In genomic region chr12:74537707-74538385, GRCh38 we compare ENCODE assay signal across 8 cellular contexts. TPM values are rescaled to one million over a fixed set of nuclear protein-coding genes. Genes with fewer than 3 reads are reported as not detected.
A peak's percentile ranks its signal among the peaks of the same experiment; 100 is the strongest.
DNase-seq lines count a peak whose midpoint lies in the region; ATAC-seq and TF ChIP-seq lines count a peak whose summit lies in the region.

Gene ATXN7L3B, plus strand, starts transcription at chr12:74537835. Its CDS starts 278 bp downstream, at chr12:74538113.

- H3K4me3 ChIP-seq in left ventricle myocardium inferior (peak within 1 kb of the TSS; percentile 74), prostate gland (peak within 1 kb of the TSS; percentile 72 to 81), urinary bladder (ENCODE audit: low read depth, low read length) (peak within 1 kb of the TSS; percentile 80)

- in situ Hi-C loops in GM13976 (cut with MboI; ENCODE audit: low sequenced_read_pairs, unreplicated experiment): no loop called here

- DNase-seq in GM13976 (ENCODE audit: low spot score): peak; percentile 95
- DNase-seq in NCI-H146 treated with DMSO at 0.1 percent for 48 hours (lab: John Stamatoyannopoulos, UW; ENCODE audit: unreplicated experiment): peak; percentile 88
- peak; percentile 86 for DNase-seq in amniotic stem cell (lab: John Stamatoyannopoulos, UW)
- DNase-seq in left ventricle myocardium inferior: peak; percentile 93
- peak; percentile 87 for DNase-seq in prostate gland (ENCODE audit: low spot score)

- peak; percentile 96 for ATAC-seq in HG02870 (IDR thresholded peaks at IDR 0.05; ENCODE audit: unreplicated experiment)

- H3K27ac ChIP-seq in left ventricle myocardium inferior (replicated peaks) (peak within 1 kb of the TSS; percentile 91), prostate gland (peak within 1 kb of the TSS; percentile 93 to 94), urinary bladder (ENCODE audit: low read depth) (peak within 1 kb of the TSS; percentile 96)

- intact Hi-C loops in T-helper 1 cell treated with Interleukin-12 subunit alpha and Interleukin-12 subunit beta and Interleukin-4 antibody, amounts not matched to agents 30 ng/mL and 1 ng/mL, for 36 hours (cut with micrococcal nuclease): loop anchor here (1.0 to 10.0 kb wide), 9 partner anchors 126 to 1546 kb away; partner anchors contain the start of genes GLIPR1, GLIPR1L2, KRR1 and NAP1L1
- intact Hi-C loops in left ventricle myocardium inferior (cut with micrococcal nuclease) (no loop called here), prostate gland (cut with DNase I) (no loop called here)

- under 1% methylated on average over 49 of the region's 49 CpGs for WGBS in prostate gland
- under 1% methylated on average over 49 of the region's 49 CpGs for WGBS in urinary bladder

- peaks cover 8% of the 10 kb centered on the region for H3K27me3 ChIP-seq in left ventricle myocardium inferior (ENCODE audit: low read depth)
- H3K27me3 ChIP-seq in prostate gland (replicated peaks; ENCODE audit: insufficient read depth): no peaks in the 10 kb centered on the region

- TF ChIP-seq POLR2A in prostate gland (IDR thresholded peaks at IDR 0.05): peak; percentile 58

- H3K4me1 ChIP-seq in left ventricle myocardium inferior: peaks cover 54% of the 10 kb centered on the region
- H3K4me1 ChIP-seq in prostate gland (replicated peaks): peaks cover 5% of the 10 kb centered on the region
- peaks cover 1% of the 10 kb centered on the region for H3K4me1 ChIP-seq in urinary bladder (ENCODE audit: insufficient read depth)

- H3K9me3 ChIP-seq in left ventricle myocardium inferior (replicated peaks) (no peaks in the 10 kb centered on the region), prostate gland (no peaks in the 10 kb centered on the region)

- H3K36me3 ChIP-seq in left ventricle myocardium inferior (peaks cover 6% of the 10 kb centered on the region), prostate gland (no peaks in the 10 kb centered on the region), urinary bladder (ENCODE audit: insufficient read depth) (no peaks in the 10 kb centered on the region)

- TF ChIP-seq CTCF in GM13976 (IDR thresholded peaks at IDR 0.05; ENCODE audit: borderline replicate concordance, control extremely low read depth, extremely low read depth, insufficient read depth, missing control alignments): no peak
- no peak for TF ChIP-seq CTCF in left ventricle myocardium inferior (IDR thresholded peaks at IDR 0.05; ENCODE audit: borderline replicate concordance)
- no peak for TF ChIP-seq CTCF in prostate gland (IDR thresholded peaks at IDR 0.05)

RNA-seq across cellular contexts. Expression of gene ATXN7L3B, which starts in this region (rescaled TPM):
- total RNA-seq in T-helper 1 cell treated with Interleukin-12 subunit alpha and Interleukin-12 subunit beta and Interleukin-4 antibody, amounts not matched to agents 30 ng/mL and 1 ng/mL, for 36 hours: 23.7 and 23.8 TPM in 2 replicates
- total RNA-seq in left ventricle myocardium inferior: 23.8 TPM
- total RNA-seq in prostate gland: 10 to 100 TPM; 28.2 to 37.3 TPM
- 36.0 TPM for total RNA-seq in urinary bladder
- polyA plus RNA-seq in urinary bladder: 21.8 TPM

Comparison
In these comparisons a context has a peak if more than half of its experiments do, and no peak if none do; other contexts are left out.
1. Peak in every context shown above with its lines: DNase-seq, ATAC-seq, H3K4me3 ChIP-seq and H3K27ac ChIP-seq.